Comparison of ENCODE assay signal across 21 cellular contexts in the genomic region with DNA sequence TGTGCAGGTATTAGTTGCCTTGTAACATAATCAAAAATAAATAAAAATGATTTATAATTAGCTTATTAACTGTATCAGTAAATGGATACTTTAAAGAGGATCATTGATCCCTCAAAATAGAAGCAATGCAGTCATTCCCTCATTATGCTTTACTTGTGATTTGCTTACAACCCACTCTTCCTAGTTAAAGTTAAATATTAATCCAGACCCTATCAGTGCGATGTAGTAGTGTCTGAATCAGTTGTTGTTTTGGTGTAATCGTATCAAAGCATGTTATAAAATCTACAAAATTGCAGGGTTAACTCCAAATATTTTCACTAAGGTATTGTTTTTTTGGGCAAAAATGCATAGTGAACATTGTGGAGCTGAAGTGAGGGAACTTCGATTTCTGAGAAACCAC. TPM values are rescaled to one million over a fixed set of nuclear protein-coding genes. Genes with fewer than 3 reads are reported as not detected.
DNase-seq lines count a peak whose midpoint lies in the region; ATAC-seq, FAIRE-seq and TF ChIP-seq lines count a peak whose summit lies in the region.
"Had no signal": no experiment of that assay in that cellular context is flagged by ENCODE, and none has a peak within 500 bp of the region (broad histone marks: within the 10 kb centered on the region; RNA-seq: fewer than 3 reads in every experiment).

No MANE protein-coding gene starts in this region.

- peaks cover 39% of the 10 kb centered on the region for H3K4me1 ChIP-seq in astrocyte (ENCODE audit: insufficient read depth, low read length)
- H3K4me1 ChIP-seq in tibial artery = peaks cover 0 to 93% (median 57%) of the 10 kb centered on the region in 4 donors

- no peaks in the 10 kb centered on the region for H3K9me3 Mint-ChIP-seq in CD4-positive, alpha-beta T cell
- H3K9me3 Mint-ChIP-seq in astrocyte (ENCODE audit: unreplicated experiment) (no peaks in the 10 kb centered on the region), osteocyte (ENCODE audit: unreplicated experiment) (no peaks in the 10 kb centered on the region)
- H3K9me3 Mint-ChIP-seq: T-helper 1 cell treated with Interleukin-12 subunit alpha and Interleukin-12 subunit beta and Interleukin-4 antibody, amounts not matched to agents 30 μg/mL and 1 μg/mL, for 36 hours had no signal

- no peaks in the 10 kb centered on the region for H3K27me3 Mint-ChIP-seq in CD4-positive, alpha-beta T cell
- H3K27me3 Mint-ChIP-seq in astrocyte (ENCODE audit: low read depth, unreplicated experiment) = no peaks in the 10 kb centered on the region
- H3K27me3 Mint-ChIP-seq in osteocyte (ENCODE audit: unreplicated experiment) = no peaks in the 10 kb centered on the region

- no peak for TF ChIP-seq CTCF in CD4-positive, alpha-beta T cell (IDR thresholded peaks at IDR 0.05)
- TF ChIP-seq CTCF in astrocyte (IDR thresholded peaks at IDR 0.05; ENCODE audit: insufficient read depth, low read depth, low read length) = no peak
- no peak for TF ChIP-seq CTCF in osteocyte (IDR thresholded peaks at IDR 0.05)
- no peak for TF ChIP-seq CTCF in tibial artery (IDR thresholded peaks at IDR 0.05)

- no peaks in the 10 kb centered on the region for H3K27me3 ChIP-seq in CD4-positive, alpha-beta T cell (ENCODE audit: control insufficient read depth, insufficient read depth, low read length)
- H3K27me3 ChIP-seq in astrocyte (ENCODE audit: insufficient read depth, low read length) (no peaks in the 10 kb centered on the region), tibial artery (no peaks in the 10 kb centered on the region)
- H3K27me3 ChIP-seq: esophagus muscularis mucosa, right atrium auricular region, SJSA1 had no signal

- H3K36me3 ChIP-seq in astrocyte (ENCODE audit: insufficient read depth, low read length) = no peaks in the 10 kb centered on the region
- no peaks in the 10 kb centered on the region for H3K36me3 ChIP-seq in tibial artery
- H3K36me3 ChIP-seq: left ventricle myocardium inferior, right atrium auricular region, thoracic aorta had no signal

- peaks cover 92% of the 10 kb centered on the region for H3K4me1 Mint-ChIP-seq in CD4-positive, alpha-beta T cell (ENCODE audit: low read depth)
- H3K4me1 Mint-ChIP-seq in astrocyte (ENCODE audit: low read depth, unreplicated experiment) = peaks cover 69% of the 10 kb centered on the region
- peaks cover 64% of the 10 kb centered on the region for H3K4me1 Mint-ChIP-seq in osteocyte (ENCODE audit: unreplicated experiment)

- H3K27ac Mint-ChIP-seq in CD4-positive, alpha-beta T cell = peak overlapping the region; percentile 71
- H3K27ac Mint-ChIP-seq in astrocyte (ENCODE audit: unreplicated experiment) (no peak overlapping the region), osteocyte (ENCODE audit: unreplicated experiment) (peak overlapping the region; percentile 25)
- H3K27ac Mint-ChIP-seq: T-helper 1 cell treated with Interleukin-12 subunit alpha and Interleukin-12 subunit beta and Interleukin-4 antibody, amounts not matched to agents 30 μg/mL and 1 μg/mL, for 36 hours had no signal

- no peaks in the 10 kb centered on the region for H3K9me3 ChIP-seq in CD4-positive, alpha-beta T cell (ENCODE audit: control insufficient read depth, low read length)
- H3K9me3 ChIP-seq in astrocyte (ENCODE audit: insufficient read depth, low read depth, low read length) (no peaks in the 10 kb centered on the region), tibial artery (no peaks in the 10 kb centered on the region)
- H3K9me3 ChIP-seq: esophagus muscularis mucosa, left ventricle myocardium inferior, right atrium auricular region, SJSA1, thoracic aorta had no signal

- peaks cover 90% of the 10 kb centered on the region for H4K20me1 ChIP-seq in astrocyte (ENCODE audit: insufficient read depth, low read length)

- DNase-seq in CD4-positive, alpha-beta T cell = no peak
- DNase-seq in HuH-7 (ENCODE audit: low spot score) (peak; percentile 53), astrocyte (ENCODE audit: low read depth) (no peak), osteocyte (ENCODE audit: extremely low spot score, unreplicated experiment) (no peak), tibial artery (no peak), NCI-H748 (lab: John Stamatoyannopoulos, UW; ENCODE audit: unreplicated experiment) (no peak), cerebellar nuclear complex (lab: John Stamatoyannopoulos, UW) (no peak)
- DNase-seq: activated CD4-positive, CD25-positive, alpha-beta regulatory T cell; AML-193; KBM-7; left ventricle myocardium inferior; NCI-H1048; NCI-H69; PC-3 had no signal

- peaks cover 93% of the 10 kb centered on the region for H3K79me2 ChIP-seq in astrocyte (ENCODE audit: insufficient read depth, low read length)

- CTCF ChIA-PET in CD4-positive, alpha-beta T cell (lab: Charles Lee) = interaction anchor here (0.7 kb wide), 1 partner anchor 1234 kb away, joined by 5 read pairs; no protein-coding TSS in a partner anchor

- no peak overlapping the region for H3K4me3 Mint-ChIP-seq in CD4-positive, alpha-beta T cell
- peak overlapping the region; percentile 52 for H3K4me3 Mint-ChIP-seq in astrocyte (ENCODE audit: unreplicated experiment)
- H3K4me3 Mint-ChIP-seq in osteocyte (ENCODE audit: unreplicated experiment) = no peak overlapping the region
- H3K4me3 Mint-ChIP-seq: T-helper 1 cell treated with Interleukin-12 subunit alpha and Interleukin-12 subunit beta and Interleukin-4 antibody, amounts not matched to agents 30 μg/mL and 1 μg/mL, for 36 hours had no signal

- H3K4me2 ChIP-seq in astrocyte (ENCODE audit: low read length) = no peak overlapping the region

- H3K36me3 Mint-ChIP-seq in CD4-positive, alpha-beta T cell (ENCODE audit: low read depth) = peaks cover 48% of the 10 kb centered on the region
- H3K36me3 Mint-ChIP-seq in astrocyte (ENCODE audit: low read depth, unreplicated experiment) (peaks cover 5% of the 10 kb centered on the region), osteocyte (ENCODE audit: unreplicated experiment) (no peaks in the 10 kb centered on the region)

- H3K4me3 ChIP-seq in astrocyte (ENCODE audit: insufficient read depth, low read depth, low read length) (no peak overlapping the region), tibial artery (no peak overlapping the region)
- H3K4me3 ChIP-seq: esophagus muscularis mucosa, GM23248, left ventricle myocardium inferior, right atrium auricular region, SJSA1, thoracic aorta had no signal

- H3K9ac ChIP-seq in astrocyte (ENCODE audit: low read length) = no peak overlapping the region
- H3K9ac ChIP-seq: GM23248 had no signal

- no peak for ATAC-seq in CD4-positive, alpha-beta T cell (ENCODE audit: poor library complexity)
- ATAC-seq: PC-3 had no signal

- intact Hi-C loops in CD4-positive, alpha-beta T cell (cut with DNase I, micrococcal nuclease) = no loop called here
- intact Hi-C loops in tibial artery (cut with DNase I; ENCODE audit: low total_unique reads) = no loop called here

- POLR2A ChIA-PET in CD4-positive, alpha-beta T cell (lab: Charles Lee) = interaction anchor here (1.0 kb wide), 1 partner anchor 10 kb away, joined by 3 read pairs; no protein-coding TSS in a partner anchor

- no peak overlapping the region for H2AFZ ChIP-seq in astrocyte (ENCODE audit: low read depth, low read length)
- H2AFZ ChIP-seq: GM23248 had no signal

- no peak for FAIRE-seq in astrocyte (lab: Jason Lieb, UNC)
- FAIRE-seq: GM19239 had no signal

- no peak overlapping the region for H3K27ac ChIP-seq in CD4-positive, alpha-beta T cell (ENCODE audit: low read depth, low read length)
- H3K27ac ChIP-seq in astrocyte (ENCODE audit: low read depth, low read length) = no peak overlapping the region
- H3K27ac ChIP-seq in tibial artery = no peak overlapping the region
- H3K27ac ChIP-seq: esophagus muscularis mucosa, SJSA1 had no signal

RNA-seq across cellular contexts. Expression of gene TENT4A, which starts 17.6 kb away (rescaled TPM):
- 10 to 100 TPM; 49.2 to 51.9 TPM for total RNA-seq in CD4-positive, alpha-beta T cell
- total RNA-seq in astrocyte (16.8 and 18.8 TPM in 2 replicates), osteocyte (21.3 and 21.6 TPM in 2 replicates)
